ENCODE assay signal across 6 cellular contexts in the genomic region with DNA sequence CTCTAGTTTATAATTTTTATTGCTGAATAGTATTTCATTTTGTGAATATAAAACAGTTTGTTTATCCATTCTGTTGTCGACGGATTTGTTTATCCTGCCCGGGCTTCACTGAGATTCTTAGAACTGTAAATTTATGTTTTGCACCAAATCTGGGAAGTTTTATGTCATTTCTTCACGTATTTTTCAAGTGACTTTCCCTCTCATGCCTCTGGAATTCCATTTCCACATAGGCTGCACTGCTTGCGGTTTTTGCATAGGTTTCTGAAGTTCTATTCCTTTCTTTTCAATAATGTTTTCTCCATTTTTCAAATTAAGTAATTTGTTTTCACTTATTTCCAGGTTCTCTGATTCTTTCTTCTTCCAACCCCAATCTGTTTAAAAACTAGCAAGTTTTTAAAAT.
DNase-seq lines count a peak whose midpoint lies in the region; ATAC-seq and TF ChIP-seq lines count a peak whose summit lies in the region.
"Not testable (repeated sequence)": the region's sequence is repeated elsewhere in the genome, so short reads cannot be mapped to it uniquely, and the experiment has no call there.

No MANE protein-coding gene starts in this region.

- H3K79me1 ChIP-seq in IMR-90 (ENCODE audit: low read depth in 1 of 2, low read length in 2 of 2); mesenchymal stem cell (replicated peaks; ENCODE audit: low read length, poor library complexity, severe bottlenecking): not testable (repeated sequence)

- not testable (repeated sequence) for H2BK12ac ChIP-seq in mesenchymal stem cell (ENCODE audit: low read length in 2 of 2)

- not testable (repeated sequence) for H3K9me3 ChIP-seq in IMR-90 (ENCODE audit: control insufficient read depth, insufficient read depth, low read length); mesenchymal stem cell (ENCODE audit: control insufficient read depth, low read length)

- not testable (repeated sequence) for H2AK9ac ChIP-seq in IMR-90 (replicated peaks; ENCODE audit: low read depth, low read length, poor library complexity)

- 55% methylated on average over 4 of the region's 5 CpGs; no CpG with 5 or more reads in 1 of the 2 experiments for WGBS in IMR-90 (ENCODE audit: extremely low coverage in 2 of 2, insufficient read length in 1 of 2), 2 experiments
- WGBS in mesenchymal stem cell, result 81% methylated on average over 5 of the region's 5 CpGs

- H3K9me1 ChIP-seq in IMR-90 (ENCODE audit: insufficient read depth, low read length), result not testable (repeated sequence)

- H2AK5ac ChIP-seq in IMR-90 (ENCODE audit: low read depth, low read length); mesenchymal stem cell (ENCODE audit: low read length, severe bottlenecking): not testable (repeated sequence)

- not testable (repeated sequence) for H3K4me3 ChIP-seq in IMR-90 (ENCODE audit: insufficient read depth, low read depth, low read length); fibroblast of villous mesenchyme (ENCODE audit: low read depth, low read length); mesenchymal stem cell (ENCODE audit: insufficient read depth in 1 of 2, low read depth in 1 of 2, low read length in 2 of 2)

- H3K27me3 ChIP-seq in IMR-90 (ENCODE audit: control insufficient read depth, insufficient read depth, low read length); mesenchymal stem cell (ENCODE audit: control insufficient read depth in 1 of 2, insufficient read depth in 1 of 2, low read length in 2 of 2): not testable (repeated sequence)

- H3K23ac ChIP-seq in IMR-90 (ENCODE audit: low read depth, low read length); mesenchymal stem cell (ENCODE audit: low read length in 2 of 2): not testable (repeated sequence)

- ATAC-seq in IMR-90 (ENCODE audit: low read depth), result not testable (repeated sequence)

- H2BK20ac ChIP-seq in IMR-90 (ENCODE audit: low read depth, low read length), result not testable (repeated sequence)

- TF ChIP-seq POLR2A in IMR-90 (IDR thresholded peaks at IDR 0.05; ENCODE audit: low read depth, low read length), result not testable (repeated sequence)

- TF ChIP-seq RAD21 in IMR-90 (IDR thresholded peaks at IDR 0.05; ENCODE audit: low read length), result not testable (repeated sequence)

- in situ Hi-C loops in IMR-90 (cut with MboI; ENCODE audit: low sequenced_read_pairs), result not testable (repeated sequence)

- not testable (repeated sequence) for H3K18ac ChIP-seq in IMR-90 (ENCODE audit: low read depth, low read length); mesenchymal stem cell (ENCODE audit: low read depth in 1 of 2, low read length in 2 of 2)

- not testable (repeated sequence) for H3K4ac ChIP-seq in IMR-90 (ENCODE audit: low read depth, low read length); mesenchymal stem cell (ENCODE audit: low read depth in 1 of 2, low read length in 2 of 2)

- H3K27ac ChIP-seq in IMR-90 (ENCODE audit: insufficient read depth, low read length); mesenchymal stem cell (ENCODE audit: low read length, poor library complexity, severe bottlenecking): not testable (repeated sequence)

- peak; percentile 27 for DNase-seq in EH (ENCODE audit: low read depth)
- DNase-seq in HCEC 1CT, result peak; percentile 17
- DNase-seq in IMR-90, result peak; percentile 52
- peak; percentile 9 for DNase-seq in fibroblast of peridontal ligament (ENCODE audit: extremely low read depth)
- peak; percentile 44 for DNase-seq in fibroblast of villous mesenchyme (ENCODE audit: low read depth)
- peak; percentile 61 for DNase-seq in mesenchymal stem cell

- POLR2A ChIA-PET in IMR-90 (lab: Charles Lee; ENCODE audit: unreplicated experiment), result not testable (repeated sequence)

- intact Hi-C loops in IMR-90 (cut with micrococcal nuclease), result not testable (repeated sequence)

- not testable (repeated sequence) for H4K8ac ChIP-seq in IMR-90 (ENCODE audit: low read depth in 2 of 2, low read length in 2 of 2); mesenchymal stem cell (ENCODE audit: low read length)

- H2BK15ac ChIP-seq in IMR-90 (ENCODE audit: low read depth, low read length); mesenchymal stem cell (ENCODE audit: low read depth, poor library complexity, severe bottlenecking): not testable (repeated sequence)

- not testable (repeated sequence) for TF ChIP-seq CTCF in IMR-90 (conservative IDR thresholded peaks at IDR 0.05; ENCODE audit: low read depth, low read length); fibroblast of villous mesenchyme (IDR thresholded peaks at IDR 0.05; ENCODE audit: insufficient read depth, low read depth, low read length)

- not testable (repeated sequence) for BruUV-seq in IMR-90 (replicated peaks; lab: Mats Ljungman, UMichigan)

- H3K4me2 ChIP-seq in IMR-90 (ENCODE audit: low read depth, low read length); mesenchymal stem cell (ENCODE audit: low read length, poor library complexity, severe bottlenecking): not testable (repeated sequence)

- not testable (repeated sequence) for H4K20me1 ChIP-seq in IMR-90 (ENCODE audit: insufficient read depth, low read length)

- H2BK5ac ChIP-seq in IMR-90 (ENCODE audit: low read depth, low read length, poor library complexity, severe bottlenecking); mesenchymal stem cell (ENCODE audit: low read depth, low read length, poor library complexity, severe bottlenecking): not testable (repeated sequence)

- CTCF ChIA-PET in IMR-90 (lab: Yijun Ruan, JAX), result not testable (repeated sequence)

- H2AFZ ChIP-seq in IMR-90 (replicated peaks; ENCODE audit: low read length, poor library complexity); mesenchymal stem cell (ENCODE audit: low read depth, low read length): not testable (repeated sequence)

- dilution Hi-C loops in IMR-90 (cut with HindIII; ENCODE audit: low sequenced_read_pairs, unreplicated experiment), result not testable (repeated sequence)

- H3K56ac ChIP-seq in IMR-90 (ENCODE audit: extremely low read depth, insufficient read depth, low read length), result not testable (repeated sequence)

- not testable (repeated sequence) for H3K4me1 ChIP-seq in IMR-90 (ENCODE audit: control insufficient read depth, insufficient read depth, low read length); mesenchymal stem cell (ENCODE audit: control insufficient read depth, insufficient read depth, low read depth, low read length)

- not testable (repeated sequence) for H3K9ac ChIP-seq in IMR-90 (ENCODE audit: low read depth, low read length); mesenchymal stem cell (ENCODE audit: low read length)

- not testable (repeated sequence) for H2BK120ac ChIP-seq in IMR-90 (ENCODE audit: low read depth, low read length); mesenchymal stem cell (ENCODE audit: low read depth, low read length)

- H4K91ac ChIP-seq in IMR-90 (ENCODE audit: insufficient read depth, low read depth, low read length); mesenchymal stem cell (ENCODE audit: low read length): not testable (repeated sequence)

- not testable (repeated sequence) for H3K36me3 ChIP-seq in IMR-90 (ENCODE audit: control insufficient read depth, insufficient read depth, low read length); mesenchymal stem cell (ENCODE audit: control insufficient read depth in 1 of 2, insufficient read depth in 2 of 2, low read depth in 1 of 2, low read length in 2 of 2)

- not testable (repeated sequence) for H4K5ac ChIP-seq in IMR-90 (ENCODE audit: low read depth, low read length)

- not testable (repeated sequence) for H3K14ac ChIP-seq in IMR-90 (replicated peaks; ENCODE audit: low read depth, low read length); mesenchymal stem cell (ENCODE audit: low read length in 2 of 2)

TF ChIP-seq in IMR-90, 13 proteins besides CTCF, POLR2A, EP300 and RAD21:
- TF ChIP-seq CEBPB (IDR thresholded peaks at IDR 0.05; ENCODE audit: low read depth, low read length), result peak; percentile 30; the same call in 1 of the 2 replicates
TF ChIP-seq in IMR-90: peak in this region for 1; not testable (repeated sequence) for 12.

Comparison
In these comparisons a context has a peak if more than half of its experiments do, and no peak if none do; other contexts are left out.
1. DNase-seq: peak in every context shown above with its lines; median percentile 61 in mesenchymal stem cell; 52 in IMR-90; 44 in fibroblast of villous mesenchyme; 27 in EH; 17 in HCEC 1CT; 9 in fibroblast of peridontal ligament.